In genomic region chr11:65301491-65302329, GRCh38 we compare ENCODE assay signal across 10 cellular contexts. TPM values are rescaled to one million over a fixed set of nuclear protein-coding genes. Genes with fewer than 3 reads are reported as not detected.
DNase-seq lines count a peak whose midpoint lies in the region; ATAC-seq and TF ChIP-seq lines count a peak whose summit lies in the region.
"Had no signal": no experiment of that assay in that cellular context is flagged by ENCODE, and none has a peak within 500 bp of the region (broad histone marks: within the 10 kb centered on the region; RNA-seq: fewer than 3 reads in every experiment).

No MANE protein-coding gene starts in this region.

- H3K4me3 ChIP-seq in ectodermal cell (ENCODE audit: insufficient read depth, low read depth, low read length) (no peak overlapping the region), liver (ENCODE audit: low read depth in 1 of 3, low read length in 3 of 3) (no peak overlapping the region), subcutaneous abdominal adipose tissue (ENCODE audit: low read depth in 1 of 5, low read length in 5 of 5) (peak overlapping the region in 3 of 5 donors; percentile 21 to 37 (median 23))
- H3K4me3 ChIP-seq: testis had no signal

- WGBS in ectodermal cell, 2 experiments = 48 to 50% methylated on average over 12 of the region's 12 CpGs
- WGBS in liver = 81% methylated on average over 12 of the region's 12 CpGs

- H3K9ac ChIP-seq in liver (ENCODE audit: low read depth in 1 of 2, low read length in 2 of 2) (no peak overlapping the region), subcutaneous abdominal adipose tissue (ENCODE audit: low read length in 5 of 5) (peak overlapping the region in 4 of 5 donors; percentile 26 to 65 (median 48))

- DNase-seq in LHCN-M2 (ENCODE audit: low read depth) (peak; percentile 97), KBM-7 (no peak)
- DNase-seq in effector memory CD8-positive, alpha-beta T cell = no peak
- DNase-seq in activated CD4-positive, alpha-beta T cell treated with anti-CD3 and anti-CD28 coated beads for 1 hour = no peak
- DNase-seq: activated CD4-positive, CD25-positive, alpha-beta regulatory T cell; testis had no signal

- H3K4me3 Mint-ChIP-seq in effector memory CD8-positive, alpha-beta T cell = no peak overlapping the region

- ATAC-seq in effector memory CD8-positive, alpha-beta T cell (replicated peaks) = no peak
- no peak for ATAC-seq in HG02571 (IDR thresholded peaks at IDR 0.05; ENCODE audit: unreplicated experiment)

- TF ChIP-seq CTCF in liver (IDR thresholded peaks at IDR 0.05; ENCODE audit: low read depth, low read length, missing input control) = no peak

- no peaks in the 10 kb centered on the region for H3K27me3 Mint-ChIP-seq in effector memory CD8-positive, alpha-beta T cell

- peaks cover 27% of the 10 kb centered on the region for H3K4me1 ChIP-seq in ectodermal cell (ENCODE audit: control insufficient read depth, insufficient read depth, low read length)
- peaks cover 3 to 48% (median 35%) of the 10 kb centered on the region in 4 donors for H3K4me1 ChIP-seq in liver (ENCODE audit: control insufficient read depth in 4 of 4, insufficient read depth in 4 of 4, low read length in 3 of 4)
- peaks cover 24 to 62% (median 50%) of the 10 kb centered on the region in 5 donors for H3K4me1 ChIP-seq in subcutaneous abdominal adipose tissue (ENCODE audit: control insufficient read depth in 5 of 5, insufficient read depth in 5 of 5, low read length in 5 of 5)

- in situ Hi-C loops in KBM-7 (cut with MboI; ENCODE audit: low pct_unique_long_range_greater_than_20kb, low sequenced_read_pairs) = no loop called here

- no peaks in the 10 kb centered on the region for H3K9me3 ChIP-seq in ectodermal cell (ENCODE audit: control insufficient read depth, low read length)
- no peaks in the 10 kb centered on the region for H3K9me3 ChIP-seq in liver (ENCODE audit: control insufficient read depth in 4 of 4, low read length in 3 of 4)
- H3K9me3 ChIP-seq in subcutaneous abdominal adipose tissue (ENCODE audit: control insufficient read depth in 5 of 5, low read length in 5 of 5) = no peaks in the 10 kb centered on the region
- H3K9me3 ChIP-seq: testis had no signal

- H3K36me3 ChIP-seq in ectodermal cell (ENCODE audit: control insufficient read depth, insufficient read depth, low read length) (peaks cover 16% of the 10 kb centered on the region), liver (ENCODE audit: control insufficient read depth in 4 of 4, insufficient read depth in 3 of 4, low read depth in 1 of 4, low read length in 3 of 4) (no peaks in the 10 kb centered on the region), subcutaneous abdominal adipose tissue (ENCODE audit: control insufficient read depth in 5 of 5, insufficient read depth in 5 of 5, low read length in 5 of 5) (peaks cover 0 to 37% (median 5%) of the 10 kb centered on the region in 5 donors)

- peak overlapping the region; percentile 52 for H3K27ac ChIP-seq in ectodermal cell (ENCODE audit: insufficient read depth, low read depth, low read length, poor library complexity, severe bottlenecking)
- H3K27ac ChIP-seq in liver (ENCODE audit: low read depth in 1 of 2, low read length in 2 of 2) = no peak overlapping the region
- peak overlapping the region; percentile 63 for H3K27ac ChIP-seq in subcutaneous abdominal adipose tissue (ENCODE audit: low read depth, low read length)
- H3K27ac ChIP-seq: testis had no signal

- no peak for TF ChIP-seq RAD21 in liver (IDR thresholded peaks at IDR 0.05)

- H3K27ac Mint-ChIP-seq in effector memory CD8-positive, alpha-beta T cell = no peak overlapping the region

- no peaks in the 10 kb centered on the region for H3K9me3 Mint-ChIP-seq in effector memory CD8-positive, alpha-beta T cell

- no peaks in the 10 kb centered on the region for H3K27me3 ChIP-seq in ectodermal cell (ENCODE audit: control insufficient read depth, insufficient read depth, low read length, poor library complexity, severe bottlenecking)
- no peaks in the 10 kb centered on the region for H3K27me3 ChIP-seq in liver (ENCODE audit: control insufficient read depth in 4 of 4, insufficient read depth in 4 of 4, low read length in 3 of 4)
- no peaks in the 10 kb centered on the region for H3K27me3 ChIP-seq in subcutaneous abdominal adipose tissue (ENCODE audit: control insufficient read depth in 5 of 5, insufficient read depth in 4 of 5, low read length in 5 of 5)
- H3K27me3 ChIP-seq: testis had no signal

- H3K36me3 Mint-ChIP-seq in effector memory CD8-positive, alpha-beta T cell (ENCODE audit: insufficient read depth) = peaks cover 4% of the 10 kb centered on the region

- H3K4me1 Mint-ChIP-seq in effector memory CD8-positive, alpha-beta T cell (ENCODE audit: low read depth in 2 of 2) = no peaks in the 10 kb centered on the region

TF ChIP-seq in liver, 16 proteins besides CTCF, POLR2A, EP300 and RAD21:
- no peak for TF ChIP-seq GABPA (IDR thresholded peaks at IDR 0.05 in 1 of 2, conservative IDR thresholded peaks at IDR 0.05 in 1 of 2)
- no peak for TF ChIP-seq TAF1 (conservative IDR thresholded peaks at IDR 0.05)
- no peak for TF ChIP-seq RXRA (IDR thresholded peaks at IDR 0.05)
- no peak for TF ChIP-seq EGR1 (IDR thresholded peaks at IDR 0.05; ENCODE audit: low read depth in 2 of 2)
- peak; percentile 86 for TF ChIP-seq NR2F2 (IDR thresholded peaks at IDR 0.05)
- TF ChIP-seq JUND (IDR thresholded peaks at IDR 0.05) = no peak
- no peak for TF ChIP-seq ATF3 (IDR thresholded peaks at IDR 0.05)

RNA-seq across cellular contexts. Expression of gene CDC42EP2, which starts 13.0 kb away (rescaled TPM):
- total RNA-seq in LHCN-M2 (2014; rRNA removed) (10.2 and 20.5 TPM in 2 replicates), liver (1 to 10 TPM; 1.9 to 3.4 TPM)
- 26.2 TPM for polyA plus RNA-seq in LHCN-M2 (2012)
- polyA plus RNA-seq in ectodermal cell (2013, experiment 1 of 4) = 2.3 TPM
- polyA plus RNA-seq in ectodermal cell (2013, experiment 2 of 4) = 1.4 TPM
- polyA plus RNA-seq in ectodermal cell (2013, experiment 3 of 4) = 2.6 TPM
- polyA plus RNA-seq in ectodermal cell (2013, experiment 4 of 4) = 2.1 TPM
- polyA plus RNA-seq in liver = 1 to 10 TPM; 1.8 to 2.0 TPM

RNA-seq across cellular contexts. Expression of gene DPF2, which starts 31.9 kb away (rescaled TPM):
- total RNA-seq in LHCN-M2 (2014; rRNA removed) (32.1 and 41.6 TPM in 2 replicates), liver (10 to 100 TPM; 12.8 to 14.8 TPM)
- 34.4 TPM for polyA plus RNA-seq in LHCN-M2 (2012)
- polyA plus RNA-seq in ectodermal cell (2013, experiment 1 of 4) = 90.5 TPM
- polyA plus RNA-seq in ectodermal cell (2013, experiment 2 of 4) = 86.5 TPM
- 85.7 TPM for polyA plus RNA-seq in ectodermal cell (2013, experiment 3 of 4)
- polyA plus RNA-seq in ectodermal cell (2013, experiment 4 of 4) = 94.8 TPM
- polyA plus RNA-seq in liver = 10 to 100 TPM in 1 of 2 donors, 1 to 10 TPM in 1; 9.2 to 10.0 TPM

RNA-seq across cellular contexts. Expression of gene POLA2, which starts 39.9 kb away (rescaled TPM):
- total RNA-seq in LHCN-M2 (2014; rRNA removed) = 30.0 and 33.4 TPM in 2 replicates
- 19.5 TPM for polyA plus RNA-seq in LHCN-M2 (2012)
- polyA plus RNA-seq in ectodermal cell (2013, experiment 1 of 4) = 57.7 TPM
- polyA plus RNA-seq in ectodermal cell (2013, experiment 2 of 4) = 47.1 TPM
- polyA plus RNA-seq in ectodermal cell (2013, experiment 3 of 4) = 38.8 TPM
- polyA plus RNA-seq in ectodermal cell (2013, experiment 4 of 4) = 39.2 TPM
- total RNA-seq in liver = 1 to 10 TPM; 4.9 to 6.1 TPM
- 1 to 10 TPM; 1.5 TPM for polyA plus RNA-seq in liver

RNA-seq across cellular contexts. Expression of gene TIGD3, which starts 52.8 kb away (rescaled TPM):
- 0.26 and 0.29 TPM in 2 replicates for total RNA-seq in LHCN-M2 (2014; rRNA removed)
- polyA plus RNA-seq in LHCN-M2 (2012) = 0.13 TPM
- 1.2 TPM for polyA plus RNA-seq in ectodermal cell (2013, experiment 1 of 4)
- 1.8 TPM for polyA plus RNA-seq in ectodermal cell (2013, experiment 2 of 4)
- 1.7 TPM for polyA plus RNA-seq in ectodermal cell (2013, experiment 3 of 4)
- 1.1 TPM for polyA plus RNA-seq in ectodermal cell (2013, experiment 4 of 4)
- total RNA-seq in liver = under 1 TPM; 0.17 to 0.33 TPM
- polyA plus RNA-seq in liver = under 1 TPM in 1 of 2 donors, not detected in 1; 0.08 TPM

Comparison
In these comparisons a context has a peak if more than half of its experiments do, and no peak if none do; other contexts are left out.
1. H3K27ac ChIP-seq: peak in ectodermal cell (single experiment) and subcutaneous abdominal adipose tissue (single experiment); none in liver (0 of 2).
2. H3K4me3 ChIP-seq: peak in subcutaneous abdominal adipose tissue (3 of 5); none in ectodermal cell (single experiment) and liver (0 of 3).
3. H3K9ac ChIP-seq: peak in subcutaneous abdominal adipose tissue (4 of 5); none in liver (0 of 2).